In genomic region chr6:132088150-132088549, GRCh38 we compare ENCODE assay signal across 1 cellular context.
TF ChIP-seq lines count a peak whose summit lies in the region.

No MANE protein-coding gene starts in this region.

TF ChIP-seq in WTC11, 78 proteins besides CTCF, POLR2A, EP300 and RAD21 (continued from another document):
- TF ChIP-seq USF1 (CRISPR knock-in tag; IDR thresholded peaks at IDR 0.05): no peak
- no peak for TF ChIP-seq ZNF219 (CRISPR knock-in tag; IDR thresholded peaks at IDR 0.05; ENCODE audit: borderline replicate concordance)
- no peak for TF ChIP-seq ZNF512 (CRISPR knock-in tag; IDR thresholded peaks at IDR 0.05; ENCODE audit: borderline replicate concordance)
